Comparison of ENCODE assay signal across 13 cellular contexts in genomic region chr18:41767960-41768359, GRCh38.
A peak's percentile ranks its signal among the peaks of the same experiment; 100 is the strongest.
DNase-seq lines count a peak whose midpoint lies in the region; ATAC-seq, FAIRE-seq and TF ChIP-seq lines count a peak whose summit lies in the region.
"Had no signal": no experiment of that assay in that cellular context is flagged by ENCODE, and none has a peak within 500 bp of the region (broad histone marks: within the 10 kb centered on the region; RNA-seq: fewer than 3 reads in every experiment).

No MANE protein-coding gene starts in this region.

- DNase-seq in NCI-H1092 treated with DMSO at 0.1 percent for 48 hours (lab: John Stamatoyannopoulos, UW) (peak; percentile 79), NCI-H1092 (lab: John Stamatoyannopoulos, UW) (no peak), NCI-H748 treated with DMSO at 0.1 percent for 48 hours (lab: John Stamatoyannopoulos, UW) (peak; percentile 40), endothelial cell (ENCODE audit: low spot score) (peak; percentile 9), retinal pigment epithelial cell (ENCODE audit: low read depth) (no peak), ureter (ENCODE audit: low spot score) (no peak), GM12892 (ENCODE audit: insufficient read length) (no peak), left lung (no peak)
- DNase-seq: MM.1S had no signal

- H3K4me1 Mint-ChIP-seq in endothelial cell (ENCODE audit: unreplicated experiment), result no peaks in the 10 kb centered on the region

- H3K27ac Mint-ChIP-seq in endothelial cell (ENCODE audit: unreplicated experiment), result no peak overlapping the region
- H3K27ac Mint-ChIP-seq: activated naive CD8-positive, alpha-beta T cell; stimulated activated naive CD8-positive, alpha-beta T cell treated with anti-CD3 and anti-CD28 coated beads, Interleukin-15, Interleukin-2, amounts not matched to agents 100 ng/mL and 50 ng/mL, for 24 hours; T-helper 2 cell treated with Interferon-gamma antibody and Interleukin-4, amounts not matched to agents 5 μg/mL and 100 μg/mL, for 36 hours had no signal

- no peak for ATAC-seq in left lung

- no peaks in the 10 kb centered on the region for H3K9me3 Mint-ChIP-seq in endothelial cell (ENCODE audit: unreplicated experiment)
- H3K9me3 Mint-ChIP-seq: stimulated activated naive CD8-positive, alpha-beta T cell treated with anti-CD3 and anti-CD28 coated beads, Interleukin-15, Interleukin-2, amounts not matched to agents 100 ng/mL and 50 ng/mL, for 24 hours; T-helper 2 cell treated with Interferon-gamma antibody and Interleukin-4, amounts not matched to agents 5 μg/mL and 100 μg/mL, for 36 hours had no signal

- H3K27ac ChIP-seq in left lung, result no peak overlapping the region
- H3K27ac ChIP-seq: parathyroid adenoma had no signal

- H3K4me1 ChIP-seq in left lung, result no peaks in the 10 kb centered on the region
- H3K4me1 ChIP-seq: parathyroid adenoma had no signal

- H3K4me3 ChIP-seq in retinal pigment epithelial cell (ENCODE audit: low read length) (no peak overlapping the region), left lung (no peak overlapping the region)

- no peaks in the 10 kb centered on the region for H3K36me3 ChIP-seq in left lung

- H3K9me3 ChIP-seq in left lung, result no peaks in the 10 kb centered on the region

- no peaks in the 10 kb centered on the region for H3K36me3 Mint-ChIP-seq in endothelial cell (ENCODE audit: low read depth, unreplicated experiment)
- H3K36me3 Mint-ChIP-seq: activated naive CD8-positive, alpha-beta T cell had no signal

- H3K27me3 ChIP-seq in left lung, result no peaks in the 10 kb centered on the region

- H3K27me3 Mint-ChIP-seq in endothelial cell (ENCODE audit: unreplicated experiment), result no peaks in the 10 kb centered on the region
- H3K27me3 Mint-ChIP-seq: activated naive CD8-positive, alpha-beta T cell; stimulated activated naive CD8-positive, alpha-beta T cell treated with anti-CD3 and anti-CD28 coated beads, Interleukin-15, Interleukin-2, amounts not matched to agents 100 ng/mL and 50 ng/mL, for 24 hours had no signal

- intact Hi-C loops in left lung (cut with DNase I), result no loop called here

- TF ChIP-seq CTCF in endothelial cell (IDR thresholded peaks at IDR 0.05; ENCODE audit: unreplicated experiment), result no peak
- peak; percentile 44 for TF ChIP-seq CTCF in retinal pigment epithelial cell (conservative IDR thresholded peaks at IDR 0.05; ENCODE audit: low read depth, low read length)
- no peak for TF ChIP-seq CTCF in left lung (IDR thresholded peaks at IDR 0.05)

- no peak overlapping the region for H3K4me3 Mint-ChIP-seq in endothelial cell (ENCODE audit: unreplicated experiment)
- H3K4me3 Mint-ChIP-seq: activated naive CD8-positive, alpha-beta T cell; stimulated activated naive CD8-positive, alpha-beta T cell treated with anti-CD3 and anti-CD28 coated beads, Interleukin-15, Interleukin-2, amounts not matched to agents 100 ng/mL and 50 ng/mL, for 24 hours; T-helper 2 cell treated with Interferon-gamma antibody and Interleukin-4, amounts not matched to agents 5 μg/mL and 100 μg/mL, for 36 hours had no signal

- no peak for FAIRE-seq in GM12892 (lab: Jason Lieb, UNC)

- TF ChIP-seq POLR2A in GM12892 (IDR thresholded peaks at IDR 0.05; ENCODE audit: low read depth, low read length), result no peak

Comparison
In these comparisons a context has a peak if more than half of its experiments do, and no peak if none do; other contexts are left out.
1. DNase-seq: peak in NCI-H1092 treated with DMSO at 0.1 percent for 48 hours (single experiment), NCI-H748 treated with DMSO at 0.1 percent for 48 hours (single experiment) and endothelial cell (single experiment); none in NCI-H1092 (single experiment), retinal pigment epithelial cell (single experiment), ureter (single experiment), GM12892 (single experiment) and left lung (0 of 2).